20 cellular contexts compared by ENCODE assay signal in the genomic region with DNA sequence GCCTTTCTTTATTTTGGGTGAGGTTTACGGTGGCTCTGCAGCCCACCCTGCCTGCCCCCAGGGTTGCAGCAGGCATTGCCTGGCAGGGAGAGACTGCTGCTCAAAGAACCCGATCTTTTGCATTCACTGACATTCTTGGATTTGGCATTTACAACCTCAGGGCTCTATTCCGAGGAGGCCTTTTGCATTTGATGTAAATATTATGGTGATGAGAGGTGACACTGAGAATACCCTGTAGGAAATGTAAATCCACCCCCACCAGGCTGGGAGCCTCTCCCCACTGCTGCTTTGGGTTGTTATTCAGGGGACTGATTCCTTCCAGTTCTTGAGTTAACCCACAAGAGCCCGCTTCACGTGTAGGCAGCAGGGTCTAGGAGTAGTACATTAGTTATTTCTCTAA.
"Had no signal": no experiment of that assay in that cellular context is flagged by ENCODE, and none has a peak within 500 bp of the region (broad histone marks: within the 10 kb centered on the region; RNA-seq: fewer than 3 reads in every experiment).

No MANE protein-coding gene starts in this region.

- H3K27ac ChIP-seq: coronary artery, dorsolateral prefrontal cortex, esophagus squamous epithelium, gastrocnemius medialis, heart right ventricle, left lung, lower lobe of right lung had no signal

- H3K9me3 ChIP-seq: esophagus squamous epithelium, gastrocnemius medialis, heart right ventricle, left lung, lower lobe of right lung, mucosa of descending colon had no signal

- H3K4me3 ChIP-seq: coronary artery, dorsolateral prefrontal cortex, esophagus squamous epithelium, gastrocnemius medialis, heart right ventricle, left lung, lower lobe of right lung, mucosa of descending colon had no signal

- H3K36me3 ChIP-seq: esophagus squamous epithelium, gastrocnemius medialis, heart right ventricle, left lung, lower lobe of right lung had no signal

- H3K4me1 ChIP-seq: esophagus squamous epithelium, gastrocnemius medialis, heart right ventricle, left lung, lower lobe of right lung had no signal

- DNase-seq: dermis blood vessel endothelial cell; dorsolateral prefrontal cortex; effector CD4-positive, alpha-beta T cell; effector memory CD4-positive, alpha-beta T cell; esophagus squamous epithelium; foreskin fibroblast; foreskin melanocyte; gastrocnemius medialis; glutamatergic neuron; head of caudate nucleus; heart right ventricle; hippocampal formation; left cardiac atrium; left lung; left ventricle myocardium superior; lower lobe of right lung; mesenchymal stem cell; mucosa of descending colon; naive B cell had no signal

- ATAC-seq: gastrocnemius medialis, heart right ventricle, left cardiac atrium, left lung, left ventricle myocardium superior, lower lobe of right lung, mucosa of descending colon had no signal

- H3K27me3 ChIP-seq: dorsolateral prefrontal cortex, gastrocnemius medialis, heart right ventricle had no signal
